ENCODE assay signal across 20 cellular contexts in genomic region chr12:69676257-69677012, GRCh38. TPM values are rescaled to one million over a fixed set of nuclear protein-coding genes. Genes with fewer than 3 reads are reported as not detected.
DNase-seq lines count a peak whose midpoint lies in the region; ATAC-seq and TF ChIP-seq lines count a peak whose summit lies in the region.
"Had no signal": no experiment of that assay in that cellular context is flagged by ENCODE, and none has a peak within 500 bp of the region (broad histone marks: within the 10 kb centered on the region; RNA-seq: fewer than 3 reads in every experiment).

No MANE protein-coding gene starts in this region.

- H3K4me1 ChIP-seq in MM.1S (ENCODE audit: low read length) (no peaks in the 10 kb centered on the region), trophoblast cell (ENCODE audit: control insufficient read depth in 1 of 2, insufficient read depth in 2 of 2, low read length in 2 of 2) (no peaks in the 10 kb centered on the region), right cardiac atrium (ENCODE audit: control insufficient read depth, insufficient read depth, low read length) (no peaks in the 10 kb centered on the region)

- no peak overlapping the region for H3K27ac ChIP-seq in MM.1S (ENCODE audit: low read length)
- H3K27ac ChIP-seq in trophoblast cell (ENCODE audit: low read depth, low read length): no peak overlapping the region
- H3K27ac ChIP-seq in right cardiac atrium (ENCODE audit: low read length): no peak overlapping the region
- H3K27ac ChIP-seq: thoracic aorta had no signal

- DNase-seq in GM03348 (ENCODE audit: low spot score) (peak; percentile 8), MM.1S (peak; percentile 16), choroid plexus epithelial cell (ENCODE audit: low read depth) (peak; percentile 24), trophoblast cell (no peak), GM19238 (ENCODE audit: insufficient read length, low spot score) (no peak), right cardiac atrium (no peak), immature natural killer cell (no peak)
- no peak for DNase-seq in activated T-cell treated with anti-CD3 and anti-CD28 coated beads, Interleukin-2, amount 50 U/mL, for 48 hours
- DNase-seq: activated CD4-positive, alpha-beta T cell treated with anti-CD3 and anti-CD28 coated beads for 48 hours; activated CD8-positive, alpha-beta memory T cell treated with anti-CD3 and anti-CD28 coated beads, Interleukin-2, amount 50 U/mL, for 48 hours; anterior cingulate cortex; DMS153; glutamatergic neuron; MG63; NCI-H2029; NCI-H446 treated with DMSO at 0.1 percent for 48 hours; stimulated activated CD4-positive, alpha-beta T cell treated with anti-CD3 and anti-CD28 coated beads, Interleukin-4, amount 100 ng/mL, for 1 hour; stimulated activated CD8-positive, alpha-beta memory T cell treated with anti-CD3 and anti-CD28 coated beads, Interleukin-4, amount 100 ng/mL, for 48 hours had no signal

- no peak overlapping the region for H3K9ac ChIP-seq in MM.1S (ENCODE audit: low read length)
- H3K9ac ChIP-seq in trophoblast cell (ENCODE audit: low read length): no peak overlapping the region

- no peak overlapping the region for H3K23ac ChIP-seq in trophoblast cell (ENCODE audit: low read length)

- no peak overlapping the region for H4K8ac ChIP-seq in trophoblast cell (ENCODE audit: low read depth, low read length)

- no peak overlapping the region for H2BK120ac ChIP-seq in trophoblast cell (ENCODE audit: insufficient read depth, low read length, poor library complexity)

- no peak overlapping the region for H3K27ac Mint-ChIP-seq in immature natural killer cell

- H3K36me3 Mint-ChIP-seq in immature natural killer cell: no peaks in the 10 kb centered on the region

- H2AK5ac ChIP-seq in trophoblast cell (ENCODE audit: low read length): no peak overlapping the region

- no peak overlapping the region for H3K4me3 Mint-ChIP-seq in immature natural killer cell

- no peak overlapping the region for H2BK5ac ChIP-seq in trophoblast cell (ENCODE audit: low read depth, low read length, poor library complexity)

- H3K27me3 ChIP-seq in MM.1S (replicated peaks; ENCODE audit: insufficient read depth, low read length) (no peaks in the 10 kb centered on the region), trophoblast cell (ENCODE audit: insufficient read depth, low read length) (no peaks in the 10 kb centered on the region), right cardiac atrium (ENCODE audit: control insufficient read depth, insufficient read depth) (no peaks in the 10 kb centered on the region)
- H3K27me3 ChIP-seq: MG63 had no signal

- no peak overlapping the region for H3K4me3 ChIP-seq in MM.1S (ENCODE audit: low read length)
- no peak overlapping the region for H3K4me3 ChIP-seq in choroid plexus epithelial cell (ENCODE audit: low read depth, low read length)
- H3K4me3 ChIP-seq in trophoblast cell (ENCODE audit: low read depth, low read length): no peak overlapping the region
- H3K4me3 ChIP-seq in right cardiac atrium (ENCODE audit: low read length): no peak overlapping the region
- H3K4me3 ChIP-seq: MG63, thoracic aorta had no signal

- no peaks in the 10 kb centered on the region for H3K9me2 ChIP-seq in MM.1S (replicated peaks; ENCODE audit: insufficient read depth, low read length)

- no peak overlapping the region for H3K4me2 ChIP-seq in MM.1S (ENCODE audit: low read depth, low read length)
- H3K4me2 ChIP-seq in trophoblast cell (ENCODE audit: low read length): no peak overlapping the region

- H4K91ac ChIP-seq in trophoblast cell (ENCODE audit: low read depth, low read length): no peak overlapping the region

- H3K27me3 Mint-ChIP-seq in immature natural killer cell (ENCODE audit: low read depth in 3 of 3): peaks cover 2 to 8% (median 3%) of the 10 kb centered on the region in 3 donors

- H3K79me1 ChIP-seq in trophoblast cell (ENCODE audit: low read length): no peaks in the 10 kb centered on the region

- ATAC-seq in right cardiac atrium: no peak

- no peak overlapping the region for H3K14ac ChIP-seq in trophoblast cell (ENCODE audit: low read length)

- H3K9me3 ChIP-seq in MM.1S (replicated peaks; ENCODE audit: insufficient read depth, low read length) (no peaks in the 10 kb centered on the region), trophoblast cell (ENCODE audit: insufficient read depth, low read depth, low read length) (no peaks in the 10 kb centered on the region), right cardiac atrium (ENCODE audit: control insufficient read depth, low read length) (no peaks in the 10 kb centered on the region)
- H3K9me3 ChIP-seq: MG63, thoracic aorta had no signal

- H3F3A ChIP-seq in MM.1S (ENCODE audit: insufficient read depth, low read length): no peaks in the 10 kb centered on the region

- no peak overlapping the region for H3K4ac ChIP-seq in trophoblast cell (ENCODE audit: low read depth, low read length)

- no peak overlapping the region for H4K12ac ChIP-seq in trophoblast cell (ENCODE audit: low read depth, low read length)

- H3K79me2 ChIP-seq in MM.1S (ENCODE audit: low read length) (no peaks in the 10 kb centered on the region), trophoblast cell (ENCODE audit: control insufficient read depth, insufficient read depth, low read length, poor library complexity) (no peaks in the 10 kb centered on the region)

- WGBS in trophoblast cell (ENCODE audit: extremely low coverage, insufficient coverage, insufficient read length): no CpG with 5 or more reads among the region's 8 CpGs
- WGBS in right cardiac atrium: 91% methylated on average over 8 of the region's 8 CpGs

- no peaks in the 10 kb centered on the region for H4K20me1 ChIP-seq in MM.1S (ENCODE audit: insufficient read depth, low read length)

- H3K18ac ChIP-seq in trophoblast cell (ENCODE audit: low read length): no peak overlapping the region

- intact Hi-C loops in right cardiac atrium (cut with DNase I): no loop called here

- peak overlapping the region; percentile 84 for H2BK12ac ChIP-seq in trophoblast cell (ENCODE audit: low read length)

- TF ChIP-seq CTCF in MM.1S (IDR thresholded peaks at IDR 0.05; ENCODE audit: low read length) (no peak; the same call in 1 of the 2 replicates), choroid plexus epithelial cell (conservative IDR thresholded peaks at IDR 0.05; ENCODE audit: low read depth, low read length) (no peak)

- H3K4me1 Mint-ChIP-seq in immature natural killer cell: no peaks in the 10 kb centered on the region

- no peaks in the 10 kb centered on the region; the same call in 1 of the 2 replicates for H3K36me3 ChIP-seq in MM.1S (replicated peaks; ENCODE audit: insufficient read depth, low read length)
- H3K36me3 ChIP-seq in trophoblast cell (ENCODE audit: control insufficient read depth in 1 of 2, insufficient read depth in 2 of 2, low read length in 2 of 2): no peaks in the 10 kb centered on the region
- H3K36me3 ChIP-seq: MG63, thoracic aorta had no signal

- no peak overlapping the region for H2AFZ ChIP-seq in MM.1S (ENCODE audit: low read length)
- no peak overlapping the region for H2AFZ ChIP-seq in trophoblast cell (ENCODE audit: insufficient read depth, low read length, poor library complexity)

- H3K9me3 Mint-ChIP-seq in immature natural killer cell: peaks cover 0 to 2% (median 0%) of the 10 kb centered on the region in 6 donors

RNA-seq across cellular contexts. Expression of gene BEST3, which starts 22.7 kb away (rescaled TPM):
- polyA plus RNA-seq in trophoblast cell (2013): 0.38 and 0.40 TPM in 2 replicates
- total RNA-seq in right cardiac atrium: under 1 TPM in 1 of 4 donors, not detected in 3; 0.15 TPM
- not detected for polyA plus RNA-seq in right cardiac atrium
- not detected for polyA plus RNA-seq in immature natural killer cell
- total RNA-seq: thoracic aorta had no signal
- polyA plus RNA-seq: BJ had no signal

Comparison
In these comparisons a context has a peak if more than half of its experiments do, and no peak if none do; other contexts are left out.
1. DNase-seq: peak in GM03348 (single experiment), MM.1S (single experiment) and choroid plexus epithelial cell (single experiment); none in trophoblast cell (0 of 2), activated T-cell treated with anti-CD3 and anti-CD28 coated beads, Interleukin-2, amount 50 U/mL, for 48 hours (0 of 2), GM19238 (single experiment), right cardiac atrium (0 of 3) and immature natural killer cell (0 of 3).